Comparison of ENCODE assay signal across 2 cellular contexts in the genomic region with DNA sequence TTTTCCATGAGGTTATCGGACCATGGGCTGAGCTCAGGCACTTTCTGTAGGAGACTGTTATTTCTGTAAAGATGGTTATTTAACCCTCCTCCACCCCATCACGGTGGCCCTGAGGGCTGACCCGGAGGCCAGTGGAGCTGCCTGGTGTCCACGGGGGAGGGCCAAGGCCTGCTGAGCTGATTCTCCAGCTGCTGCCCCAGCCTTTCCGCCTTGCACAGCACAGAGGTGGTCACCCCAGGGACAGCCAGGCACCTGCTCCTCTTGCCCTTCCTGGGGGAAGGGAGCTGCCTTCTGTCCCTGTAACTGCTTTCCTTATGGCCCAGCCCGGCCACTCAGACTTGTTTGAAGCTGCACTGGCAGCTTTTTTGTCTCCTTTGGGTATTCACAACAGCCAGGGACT.
A peak's percentile ranks its signal among the peaks of the same experiment; 100 is the strongest.
TF ChIP-seq lines count a peak whose summit lies in the region.

No MANE protein-coding gene starts in this region.

TF ChIP-seq in WTC11, 78 proteins besides CTCF, POLR2A, EP300 and RAD21:
- TF ChIP-seq PRRX2 (CRISPR knock-in tag; IDR thresholded peaks at IDR 0.05), result no peak
- no peak for TF ChIP-seq ZNF281 (CRISPR knock-in tag; IDR thresholded peaks at IDR 0.05)
- TF ChIP-seq ZNF121 (CRISPR knock-in tag; IDR thresholded peaks at IDR 0.05), result no peak
- no peak for TF ChIP-seq NFYB (CRISPR knock-in tag; conservative IDR thresholded peaks at IDR 0.05; ENCODE audit: low read depth)
- no peak for TF ChIP-seq NR3C1 (CRISPR knock-in tag; conservative IDR thresholded peaks at IDR 0.05; ENCODE audit: low read depth)
- TF ChIP-seq MLX (CRISPR knock-in tag; IDR thresholded peaks at IDR 0.05), result no peak
- no peak for TF ChIP-seq ZBTB21 (CRISPR knock-in tag; IDR thresholded peaks at IDR 0.05; ENCODE audit: borderline replicate concordance)
- TF ChIP-seq, protein P1, sequence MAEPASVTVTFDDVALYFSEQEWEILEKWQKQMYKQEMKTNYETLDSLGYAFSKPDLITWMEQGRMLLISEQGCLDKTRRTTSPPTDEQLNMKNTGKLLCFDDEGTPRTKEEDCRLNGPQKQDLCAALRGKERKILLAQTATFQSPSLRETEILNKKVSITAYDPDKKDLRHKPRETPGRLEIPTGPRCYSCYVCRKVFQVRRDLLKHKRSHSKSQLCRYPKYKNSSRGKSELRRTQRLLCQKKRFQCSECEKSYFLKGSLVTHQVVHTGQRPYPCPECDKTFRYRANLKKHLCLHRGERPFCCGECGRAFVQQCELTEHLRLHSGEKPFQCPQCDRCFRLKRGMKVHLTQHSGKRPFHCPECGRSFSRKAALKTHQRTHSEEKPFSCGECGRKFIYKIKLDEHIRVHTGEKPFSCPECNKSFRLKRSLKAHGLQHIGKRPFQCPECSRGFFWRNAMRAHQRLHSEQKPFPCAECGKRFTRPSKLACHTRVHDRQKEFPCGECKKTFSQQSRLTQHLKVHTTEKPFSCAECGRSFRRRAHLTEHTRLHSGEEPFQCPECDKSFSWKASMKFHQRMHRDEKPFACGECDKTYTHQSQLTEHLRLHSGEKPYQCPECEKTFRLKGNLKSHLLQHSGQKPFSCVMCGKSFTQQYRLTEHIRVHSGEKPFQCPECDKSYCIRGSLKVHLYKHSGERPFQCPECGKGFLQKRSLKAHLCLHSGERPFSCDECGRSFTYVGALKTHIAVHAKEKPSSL (CRISPR knock-in tag; conservative IDR thresholded peaks at IDR 0.05), result no peak
- no peak for TF ChIP-seq ZMAT4 (CRISPR knock-in tag; IDR thresholded peaks at IDR 0.05)
- TF ChIP-seq JUN (CRISPR knock-in tag; IDR thresholded peaks at IDR 0.05), result no peak
- TF ChIP-seq, protein P2, sequence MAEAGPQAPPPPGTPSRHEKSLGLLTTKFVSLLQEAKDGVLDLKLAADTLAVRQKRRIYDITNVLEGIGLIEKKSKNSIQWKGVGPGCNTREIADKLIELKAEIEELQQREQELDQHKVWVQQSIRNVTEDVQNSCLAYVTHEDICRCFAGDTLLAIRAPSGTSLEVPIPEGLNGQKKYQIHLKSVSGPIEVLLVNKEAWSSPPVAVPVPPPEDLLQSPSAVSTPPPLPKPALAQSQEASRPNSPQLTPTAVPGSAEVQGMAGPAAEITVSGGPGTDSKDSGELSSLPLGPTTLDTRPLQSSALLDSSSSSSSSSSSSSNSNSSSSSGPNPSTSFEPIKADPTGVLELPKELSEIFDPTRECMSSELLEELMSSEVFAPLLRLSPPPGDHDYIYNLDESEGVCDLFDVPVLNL (CRISPR knock-in tag; IDR thresholded peaks at IDR 0.05; ENCODE audit: borderline replicate concordance, low read depth), result no peak
- TF ChIP-seq SMAD3 (CRISPR knock-in tag; IDR thresholded peaks at IDR 0.05; ENCODE audit: borderline replicate concordance), result no peak
- TF ChIP-seq, protein P3, sequence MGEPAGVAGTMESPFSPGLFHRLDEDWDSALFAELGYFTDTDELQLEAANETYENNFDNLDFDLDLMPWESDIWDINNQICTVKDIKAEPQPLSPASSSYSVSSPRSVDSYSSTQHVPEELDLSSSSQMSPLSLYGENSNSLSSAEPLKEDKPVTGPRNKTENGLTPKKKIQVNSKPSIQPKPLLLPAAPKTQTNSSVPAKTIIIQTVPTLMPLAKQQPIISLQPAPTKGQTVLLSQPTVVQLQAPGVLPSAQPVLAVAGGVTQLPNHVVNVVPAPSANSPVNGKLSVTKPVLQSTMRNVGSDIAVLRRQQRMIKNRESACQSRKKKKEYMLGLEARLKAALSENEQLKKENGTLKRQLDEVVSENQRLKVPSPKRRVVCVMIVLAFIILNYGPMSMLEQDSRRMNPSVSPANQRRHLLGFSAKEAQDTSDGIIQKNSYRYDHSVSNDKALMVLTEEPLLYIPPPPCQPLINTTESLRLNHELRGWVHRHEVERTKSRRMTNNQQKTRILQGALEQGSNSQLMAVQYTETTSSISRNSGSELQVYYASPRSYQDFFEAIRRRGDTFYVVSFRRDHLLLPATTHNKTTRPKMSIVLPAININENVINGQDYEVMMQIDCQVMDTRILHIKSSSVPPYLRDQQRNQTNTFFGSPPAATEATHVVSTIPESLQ (CRISPR knock-in tag; IDR thresholded peaks at IDR 0.05), result no peak

TF ChIP-seq in HepG2, 621 proteins besides CTCF, POLR2A, EP300 and RAD21:
- TF ChIP-seq NKX3-1 (CRISPR knock-in tag; IDR thresholded peaks at IDR 0.05) (no peak), AGO2 (optimal IDR thresholded peaks at IDR 0.05; ENCODE audit: low read depth, low read length) (peak; percentile 21), ZBTB20 (CRISPR knock-in tag; IDR thresholded peaks at IDR 0.05; ENCODE audit: borderline replicate concordance, low read depth) (no peak), JUNB (CRISPR knock-in tag; IDR thresholded peaks at IDR 0.05; ENCODE audit: borderline replicate concordance) (no peak)
TF ChIP-seq in HepG2: peak in this region for 1.
